6 cellular contexts compared by ENCODE assay signal in the genomic region with DNA sequence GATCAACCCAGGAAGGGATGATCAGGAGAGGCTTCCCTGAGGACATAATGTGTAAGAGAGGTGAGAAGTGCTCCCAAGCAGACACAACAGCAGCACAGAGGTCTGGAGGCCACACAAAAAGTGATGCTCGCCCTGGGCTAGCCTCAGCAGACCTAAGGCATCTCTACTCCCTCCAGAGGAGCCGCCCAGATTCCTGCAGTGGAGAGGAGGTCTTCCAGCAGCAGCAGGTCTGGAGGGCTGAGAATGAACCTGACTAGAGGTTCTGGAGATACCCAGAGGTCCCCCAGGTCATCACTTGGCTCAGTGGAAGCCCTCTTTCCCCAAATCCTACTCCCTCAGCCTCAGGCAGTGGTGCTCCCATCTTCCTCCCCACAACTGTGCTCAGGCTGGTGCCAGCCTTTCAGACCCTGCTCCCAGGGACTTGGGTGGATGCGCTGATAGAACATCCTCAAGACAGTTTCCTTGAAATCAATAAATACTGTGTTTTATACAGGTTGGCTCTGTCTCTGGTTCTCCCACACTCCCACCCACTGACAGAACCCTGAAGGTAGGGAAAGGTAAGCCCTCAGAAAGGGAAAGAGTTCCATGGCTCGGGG. TPM values are rescaled to one million over a fixed set of nuclear protein-coding genes. Genes with fewer than 3 reads are reported as not detected.
"Had no signal": no experiment of that assay in that cellular context is flagged by ENCODE, and none has a peak within 500 bp of the region (broad histone marks: within the 10 kb centered on the region; RNA-seq: fewer than 3 reads in every experiment).

No MANE protein-coding gene starts in this region.

- H3K4me3 ChIP-seq: esophagus muscularis mucosa, testis had no signal

- H3K27ac ChIP-seq: esophagus muscularis mucosa, testis had no signal

- DNase-seq: activated gamma-delta T cell had no signal

- H3K9me3 ChIP-seq: testis had no signal

- H3K36me3 ChIP-seq: esophagus muscularis mucosa had no signal

RNA-seq across cellular contexts. Expression of gene GJB3, which starts 5.0 kb away (rescaled TPM):
- total RNA-seq: esophagus muscularis mucosa, osteocyte, T-cell had no signal
- polyA plus RNA-seq: neural cell had no signal

RNA-seq across cellular contexts. Expression of gene GJA4, which starts 6.8 kb away (rescaled TPM):
- total RNA-seq: osteocyte, T-cell had no signal
- polyA plus RNA-seq: neural cell had no signal

RNA-seq across cellular contexts. Expression of gene GJB4, which starts 26.4 kb away (rescaled TPM):
- total RNA-seq: esophagus muscularis mucosa, osteocyte, T-cell, testis had no signal
- polyA plus RNA-seq: neural cell had no signal

RNA-seq across cellular contexts. Expression of gene GJB5, which starts 31.1 kb away (rescaled TPM):
- total RNA-seq: esophagus muscularis mucosa, osteocyte, T-cell, testis had no signal
- polyA plus RNA-seq: neural cell had no signal
